Comparison of ENCODE assay signal across 15 cellular contexts in the genomic region with DNA sequence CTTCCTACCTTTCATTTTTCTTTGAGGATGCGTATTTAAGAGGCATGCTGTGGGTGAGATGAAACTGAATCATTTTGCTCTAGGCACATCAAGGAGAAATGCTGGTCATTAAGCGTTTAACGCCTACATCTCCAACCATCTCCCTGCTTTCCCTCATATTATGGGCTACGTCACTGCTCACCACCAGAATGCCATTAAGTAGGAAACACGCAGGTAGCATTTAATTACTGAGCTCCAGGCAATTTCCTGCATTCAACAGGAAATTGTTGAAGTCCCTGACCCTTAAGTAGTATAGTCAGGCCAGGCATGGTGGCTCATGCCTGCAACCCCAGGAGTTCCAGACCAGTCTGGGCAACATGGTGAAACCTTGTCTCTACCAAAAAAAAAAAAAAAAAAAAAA.
DNase-seq lines count a peak whose midpoint lies in the region; ATAC-seq and TF ChIP-seq lines count a peak whose summit lies in the region.
"Had no signal": no experiment of that assay in that cellular context is flagged by ENCODE, and none has a peak within 500 bp of the region (broad histone marks: within the 10 kb centered on the region; RNA-seq: fewer than 3 reads in every experiment).

No MANE protein-coding gene starts in this region.

- H3K4ac ChIP-seq in IMR-90 (ENCODE audit: low read depth, low read length) (peak overlapping the region; percentile 57; the same call in 1 of the 2 replicates), trophoblast cell (ENCODE audit: low read depth, low read length) (no peak overlapping the region)

- H3K56ac ChIP-seq in IMR-90 (ENCODE audit: extremely low read depth, insufficient read depth, low read length): no peak overlapping the region

- CTCF ChIA-PET in activated naive CD4-positive, alpha-beta T cell treated with anti-CD3 and anti-CD28 coated beads for 36 hours (lab: Charles Lee): interaction anchor here (1.0 kb wide), 2 partner anchors 28 to 72 kb away, joined by 3 to 4 read pairs; no protein-coding TSS in a partner anchor
- CTCF ChIA-PET in activated naive CD4-positive, alpha-beta T cell treated with anti-CD3 and anti-CD28 coated beads, Interleukin-2, amount 10 ng/mL, durations not matched to agents 7 days and 5 days (lab: Charles Lee): no interaction called here
- CTCF ChIA-PET in IMR-90 (lab: Yijun Ruan, JAX): interaction anchor here (0.6 to 1.0 kb wide), 2 partner anchors 72 to 423 kb away, joined by 3 to 5 read pairs; no protein-coding TSS in a partner anchor

- H3K36me3 ChIP-seq in IMR-90 (ENCODE audit: control insufficient read depth, insufficient read depth, low read length): peaks cover 6% of the 10 kb centered on the region
- H3K36me3 ChIP-seq in trophoblast cell (ENCODE audit: control insufficient read depth in 1 of 2, insufficient read depth in 2 of 2, low read length in 2 of 2): peaks cover 2 to 3% of the 10 kb centered on the region in 2 experiments

- intact Hi-C loops in activated naive CD4-positive, alpha-beta T cell treated with anti-CD3 and anti-CD28 coated beads for 36 hours (cut with micrococcal nuclease): no loop called here
- intact Hi-C loops in IMR-90 (cut with micrococcal nuclease): loop anchor here (5.0 kb wide), 1 partner anchor 168 kb away; no protein-coding TSS in a partner anchor

- no peak for TF ChIP-seq CTCF in IMR-90 (conservative IDR thresholded peaks at IDR 0.05; ENCODE audit: low read depth, low read length)

- H3K27me3 ChIP-seq in IMR-90 (ENCODE audit: control insufficient read depth, insufficient read depth, low read length) (no peaks in the 10 kb centered on the region), trophoblast cell (ENCODE audit: insufficient read depth, low read length) (no peaks in the 10 kb centered on the region)

- H3K4me1 Mint-ChIP-seq in activated naive CD4-positive, alpha-beta T cell treated with anti-CD3 and anti-CD28 coated beads for 36 hours (ENCODE audit: low read depth): peaks cover 75% of the 10 kb centered on the region
- H3K4me1 Mint-ChIP-seq in activated naive CD4-positive, alpha-beta T cell treated with anti-CD3 and anti-CD28 coated beads, Interleukin-2, amount 10 ng/mL, durations not matched to agents 7 days and 5 days: peaks cover 65% of the 10 kb centered on the region
- peaks cover 71% of the 10 kb centered on the region for H3K4me1 Mint-ChIP-seq in central memory CD8-positive, alpha-beta T cell

- no peak overlapping the region for H2AFZ ChIP-seq in IMR-90 (replicated peaks; ENCODE audit: low read length, poor library complexity)
- no peak overlapping the region for H2AFZ ChIP-seq in trophoblast cell (ENCODE audit: insufficient read depth, low read length, poor library complexity)

- TF ChIP-seq POLR2A in IMR-90 (IDR thresholded peaks at IDR 0.05; ENCODE audit: low read depth, low read length): no peak

- peak overlapping the region; percentile 38 for H3K27ac Mint-ChIP-seq in activated naive CD4-positive, alpha-beta T cell treated with anti-CD3 and anti-CD28 coated beads for 36 hours
- H3K27ac Mint-ChIP-seq in activated naive CD4-positive, alpha-beta T cell treated with anti-CD3 and anti-CD28 coated beads, Interleukin-2, amount 10 ng/mL, durations not matched to agents 7 days and 5 days: no peak overlapping the region
- peak overlapping the region; percentile 54 for H3K27ac Mint-ChIP-seq in central memory CD8-positive, alpha-beta T cell (ENCODE audit: low read depth)

- H4K20me1 ChIP-seq in IMR-90 (ENCODE audit: insufficient read depth, low read length): peaks cover 8% of the 10 kb centered on the region

- no peaks in the 10 kb centered on the region for H3K27me3 Mint-ChIP-seq in activated naive CD4-positive, alpha-beta T cell treated with anti-CD3 and anti-CD28 coated beads for 36 hours (ENCODE audit: low read depth)
- no peaks in the 10 kb centered on the region for H3K27me3 Mint-ChIP-seq in activated naive CD4-positive, alpha-beta T cell treated with anti-CD3 and anti-CD28 coated beads, Interleukin-2, amount 10 ng/mL, durations not matched to agents 7 days and 5 days
- H3K27me3 Mint-ChIP-seq in central memory CD8-positive, alpha-beta T cell: no peaks in the 10 kb centered on the region

- peaks cover 29% of the 10 kb centered on the region for H3K9me1 ChIP-seq in IMR-90 (ENCODE audit: insufficient read depth, low read length)

- H3K27ac ChIP-seq in IMR-90 (ENCODE audit: insufficient read depth, low read length) (peak overlapping the region; percentile 25; the same call in 1 of the 2 replicates), trophoblast cell (ENCODE audit: low read depth, low read length) (no peak overlapping the region)
- H3K27ac ChIP-seq: C4-2B had no signal

- H2AK5ac ChIP-seq in IMR-90 (ENCODE audit: low read depth, low read length): peak overlapping the region; percentile 72
- H2AK5ac ChIP-seq in trophoblast cell (ENCODE audit: low read length): no peak overlapping the region

- ATAC-seq in IMR-90 (ENCODE audit: low read depth): no peak
- no peak for ATAC-seq in central memory CD8-positive, alpha-beta T cell (replicated peaks; ENCODE audit: extremely low read depth, poor library complexity, severe bottlenecking)

- peaks cover 2% of the 10 kb centered on the region for H3K79me2 ChIP-seq in trophoblast cell (ENCODE audit: control insufficient read depth, insufficient read depth, low read length, poor library complexity)

- POLR2A ChIA-PET in IMR-90 (lab: Charles Lee; ENCODE audit: unreplicated experiment): no interaction called here

- no peak for DNase-seq in activated naive CD4-positive, alpha-beta T cell treated with anti-CD3 and anti-CD28 coated beads for 36 hours
- DNase-seq in activated naive CD4-positive, alpha-beta T cell treated with anti-CD3 and anti-CD28 coated beads, Interleukin-2, amount 10 ng/mL, durations not matched to agents 7 days and 5 days: no peak
- DNase-seq in IMR-90 (no peak), trophoblast cell (peak; percentile 96 to 100), cortex of kidney (lab: John Stamatoyannopoulos, UW) (no peak), inferior parietal cortex (ENCODE audit: extremely low spot score) (no peak)
- no peak for DNase-seq in central memory CD8-positive, alpha-beta T cell (ENCODE audit: low spot score in 2 of 2)
- no peak for DNase-seq in stimulated activated CD4-positive, alpha-beta T cell treated with anti-CD3 and anti-CD28 coated beads, Interleukin-15, amount 100 ng/mL, for 24 hours
- DNase-seq: EL, H9, MV-4-11, NCI-H1417 treated with DMSO at 0.1 percent for 48 hours, NCI-H2029 treated with DMSO at 0.1 percent for 48 hours, NCI-H510A treated with DMSO at 0.1 percent for 48 hours had no signal

- H4K5ac ChIP-seq in IMR-90 (ENCODE audit: low read depth, low read length): no peak overlapping the region

- H2AK9ac ChIP-seq in IMR-90 (replicated peaks; ENCODE audit: low read depth, low read length, poor library complexity): no peak overlapping the region

- BruUV-seq in IMR-90 (replicated peaks; lab: Mats Ljungman, UMichigan): no TSS peak

- H3K14ac ChIP-seq in IMR-90 (replicated peaks; ENCODE audit: low read depth, low read length) (peak overlapping the region; percentile 81; the same call in 1 of the 2 replicates), trophoblast cell (ENCODE audit: low read length) (no peak overlapping the region)

- H2BK5ac ChIP-seq in IMR-90 (ENCODE audit: low read depth, low read length, poor library complexity, severe bottlenecking): peak overlapping the region; percentile 43
- no peak overlapping the region for H2BK5ac ChIP-seq in trophoblast cell (ENCODE audit: low read depth, low read length, poor library complexity)

- H4K12ac ChIP-seq in trophoblast cell (ENCODE audit: low read depth, low read length): no peak overlapping the region

- H2BK20ac ChIP-seq in IMR-90 (ENCODE audit: low read depth, low read length): peak overlapping the region; percentile 38

- H3K4me2 ChIP-seq in IMR-90 (ENCODE audit: low read depth, low read length): no peak overlapping the region
- H3K4me2 ChIP-seq in trophoblast cell (ENCODE audit: low read length): no peak overlapping the region

- H3K9me3 ChIP-seq in IMR-90 (ENCODE audit: control insufficient read depth, insufficient read depth, low read length) (no peaks in the 10 kb centered on the region), trophoblast cell (ENCODE audit: insufficient read depth, low read depth, low read length) (no peaks in the 10 kb centered on the region)

- TF ChIP-seq RAD21 in IMR-90 (IDR thresholded peaks at IDR 0.05; ENCODE audit: low read length): no peak

- no peak overlapping the region for H3K4me3 Mint-ChIP-seq in activated naive CD4-positive, alpha-beta T cell treated with anti-CD3 and anti-CD28 coated beads for 36 hours
- no peak overlapping the region for H3K4me3 Mint-ChIP-seq in activated naive CD4-positive, alpha-beta T cell treated with anti-CD3 and anti-CD28 coated beads, Interleukin-2, amount 10 ng/mL, durations not matched to agents 7 days and 5 days
- no peak overlapping the region for H3K4me3 Mint-ChIP-seq in central memory CD8-positive, alpha-beta T cell
- H3K4me3 Mint-ChIP-seq: H9 had no signal

- H3K18ac ChIP-seq in IMR-90 (ENCODE audit: low read depth, low read length) (no peak overlapping the region), trophoblast cell (ENCODE audit: low read length) (no peak overlapping the region)

- H3K4me1 ChIP-seq in IMR-90 (ENCODE audit: control insufficient read depth, insufficient read depth, low read length) (peaks cover 30% of the 10 kb centered on the region), trophoblast cell (ENCODE audit: control insufficient read depth in 1 of 2, insufficient read depth in 2 of 2, low read length in 2 of 2) (peaks cover 8 to 12% of the 10 kb centered on the region in 2 experiments)

- H3K36me3 Mint-ChIP-seq in activated naive CD4-positive, alpha-beta T cell treated with anti-CD3 and anti-CD28 coated beads for 36 hours (ENCODE audit: low read depth): peaks cover 26% of the 10 kb centered on the region
- peaks cover 40% of the 10 kb centered on the region for H3K36me3 Mint-ChIP-seq in activated naive CD4-positive, alpha-beta T cell treated with anti-CD3 and anti-CD28 coated beads, Interleukin-2, amount 10 ng/mL, durations not matched to agents 7 days and 5 days
- H3K36me3 Mint-ChIP-seq in central memory CD8-positive, alpha-beta T cell (ENCODE audit: insufficient read depth): peaks cover 3% of the 10 kb centered on the region

- H2BK15ac ChIP-seq in IMR-90 (ENCODE audit: low read depth, low read length): peak overlapping the region; percentile 48; the same call in 1 of the 3 replicates

- no peak overlapping the region for H3K9ac ChIP-seq in IMR-90 (ENCODE audit: low read depth, low read length)
- H3K9ac ChIP-seq in trophoblast cell (ENCODE audit: low read length): no peak overlapping the region

- peak overlapping the region in 1 of 2 experiments; percentile 56; a peak in 2 of 4 replicates for H4K8ac ChIP-seq in IMR-90 (ENCODE audit: low read depth in 2 of 2, low read length in 2 of 2)
- H4K8ac ChIP-seq in trophoblast cell (ENCODE audit: low read depth, low read length): no peak overlapping the region

- no CpG with 5 or more reads among the region's 5 CpGs for WGBS in IMR-90 (ENCODE audit: extremely low coverage in 2 of 2, insufficient read length in 1 of 2), 2 experiments
- whole genome bisulfite sequencing in trophoblast cell (ENCODE audit: extremely low coverage, insufficient coverage, insufficient read length): no CpG with 5 or more reads among the region's 5 CpGs

- H3K23ac ChIP-seq in IMR-90 (ENCODE audit: low read depth, low read length): peak overlapping the region; percentile 53; the same call in 1 of the 2 replicates
- H3K23ac ChIP-seq in trophoblast cell (ENCODE audit: low read length): no peak overlapping the region

- H3K9me3 Mint-ChIP-seq in activated naive CD4-positive, alpha-beta T cell treated with anti-CD3 and anti-CD28 coated beads for 36 hours: no peaks in the 10 kb centered on the region
- H3K9me3 Mint-ChIP-seq in activated naive CD4-positive, alpha-beta T cell treated with anti-CD3 and anti-CD28 coated beads, Interleukin-2, amount 10 ng/mL, durations not matched to agents 7 days and 5 days: no peaks in the 10 kb centered on the region
- no peaks in the 10 kb centered on the region for H3K9me3 Mint-ChIP-seq in central memory CD8-positive, alpha-beta T cell
- H3K9me3 Mint-ChIP-seq: H9 had no signal

- H3K4me3 ChIP-seq in IMR-90 (ENCODE audit: insufficient read depth, low read depth, low read length) (no peak overlapping the region), trophoblast cell (ENCODE audit: low read depth, low read length) (no peak overlapping the region)

- peak overlapping the region; percentile 63; the same call in 1 of the 2 replicates for H4K91ac ChIP-seq in IMR-90 (ENCODE audit: insufficient read depth, low read depth, low read length)
- H4K91ac ChIP-seq in trophoblast cell (ENCODE audit: low read depth, low read length): no peak overlapping the region

- H3K79me1 ChIP-seq in IMR-90 (ENCODE audit: low read depth in 1 of 2, low read length in 2 of 2): peaks cover 14 to 79% of the 10 kb centered on the region in 2 experiments; a peak in 3 of 4 replicates
- H3K79me1 ChIP-seq in trophoblast cell (ENCODE audit: low read length): peaks cover 3% of the 10 kb centered on the region

- no peak overlapping the region for H2BK12ac ChIP-seq in trophoblast cell (ENCODE audit: low read length)

- dilution Hi-C loops in IMR-90 (cut with HindIII; ENCODE audit: low sequenced_read_pairs, unreplicated experiment): no loop called here

- in situ Hi-C loops in IMR-90 (cut with MboI; ENCODE audit: low sequenced_read_pairs): no loop called here

- H2BK120ac ChIP-seq in IMR-90 (ENCODE audit: low read depth, low read length): 0 out of 2 replicates have a peak overlapping the region, but pooled peaks have one; percentile 6
- H2BK120ac ChIP-seq in trophoblast cell (ENCODE audit: insufficient read depth, low read length, poor library complexity): no peak overlapping the region

Comparison
In these comparisons a context has a peak if more than half of its experiments do, and no peak if none do; other contexts are left out.
1. DNase-seq: peak in trophoblast cell (2 of 2); none in activated naive CD4-positive, alpha-beta T cell treated with anti-CD3 and anti-CD28 coated beads for 36 hours (single experiment), activated naive CD4-positive, alpha-beta T cell treated with anti-CD3 and anti-CD28 coated beads, Interleukin-2, amount 10 ng/mL, durations not matched to agents 7 days and 5 days (single experiment), IMR-90 (single experiment), central memory CD8-positive, alpha-beta T cell (0 of 2), cortex of kidney (single experiment), inferior parietal cortex (single experiment) and stimulated activated CD4-positive, alpha-beta T cell treated with anti-CD3 and anti-CD28 coated beads, Interleukin-15, amount 100 ng/mL, for 24 hours (single experiment).